15 cellular contexts compared by ENCODE assay signal in genomic region chr18:31243740-31244512, GRCh38.
A peak's percentile ranks its signal among the peaks of the same experiment; 100 is the strongest.
DNase-seq lines count a peak whose midpoint lies in the region; ATAC-seq, FAIRE-seq and TF ChIP-seq lines count a peak whose summit lies in the region.
"Had no signal": no experiment of that assay in that cellular context is flagged by ENCODE, and none has a peak within 500 bp of the region (broad histone marks: within the 10 kb centered on the region; RNA-seq: fewer than 3 reads in every experiment).

No MANE protein-coding gene starts in this region.

- no peaks in the 10 kb centered on the region for H3K9me2 ChIP-seq in Karpas-422 (replicated peaks; ENCODE audit: insufficient read depth, low read length)

- no peaks in the 10 kb centered on the region for H3K9me3 Mint-ChIP-seq in activated CD4-positive, alpha-beta T cell treated with anti-CD3 and anti-CD28 coated beads for 36 hours (ENCODE audit: low read depth)

- H3K9me1 ChIP-seq in endothelial cell of umbilical vein (replicated peaks; ENCODE audit: control insufficient read depth, extremely low read depth, insufficient read depth, low read length): no peaks in the 10 kb centered on the region

- dilution Hi-C loops in endothelial cell of umbilical vein (cut with MboI; ENCODE audit: extremely low pct_ligation_motif_present, low sequenced_read_pairs): no loop called here

- WGBS in liver: 24% methylated on average over 11 of the region's 11 CpGs
- 39% methylated on average over 11 of the region's 11 CpGs for WGBS in smooth muscle cell (ENCODE audit: low lambda C conversion rate)

- in situ Hi-C loops in KBM-7 (cut with MboI; ENCODE audit: low pct_unique_long_range_greater_than_20kb, low sequenced_read_pairs): no loop called here

- DNase-seq in Karpas-422: peak; percentile 86
- peak; percentile 61 for DNase-seq in endothelial cell of umbilical vein (ENCODE audit: low read depth, low spot score)
- DNase-seq in smooth muscle cell (lab: John Stamatoyannopoulos, UW; ENCODE audit: unreplicated experiment): no peak
- DNase-seq in activated CD4-positive, alpha-beta T cell treated with anti-CD3 and anti-CD28 coated beads for 36 hours: no peak
- no peak for DNase-seq in NCI-H526 (lab: John Stamatoyannopoulos, UW)
- DNase-seq in KBM-7: no peak
- DNase-seq: activated CD4-positive, alpha-beta T cell treated with anti-CD3 and anti-CD28 coated beads, Interleukin-2, amount 50 U/mL, for 4 hours; erythroblast; NCI-H1930; NCI-H526 treated with DMSO at 0.1 percent for 48 hours; stimulated activated CD4-positive, alpha-beta T cell treated with anti-CD3 and anti-CD28 coated beads, Interleukin-2, amount 100 ng/mL, for 48 hours had no signal

- no peak for TF ChIP-seq POLR2A in endothelial cell of umbilical vein (IDR thresholded peaks at IDR 0.05; ENCODE audit: low read depth, low read length)

- H3K27me3 ChIP-seq in Karpas-422 (ENCODE audit: low read length): no peaks in the 10 kb centered on the region
- no peaks in the 10 kb centered on the region for H3K27me3 ChIP-seq in endothelial cell of umbilical vein (ENCODE audit: control insufficient read depth in 2 of 2, insufficient read depth in 2 of 2, low read length in 2 of 2)
- H3K27me3 ChIP-seq in liver (ENCODE audit: control insufficient read depth in 4 of 4, insufficient read depth in 4 of 4, low read length in 3 of 4): no peaks in the 10 kb centered on the region
- H3K27me3 ChIP-seq in smooth muscle cell (ENCODE audit: low read depth): no peaks in the 10 kb centered on the region
- H3K27me3 ChIP-seq: BLaER1 treated with 17β-estradiol and CSF1 and Interleukin-3, amounts not matched to agents 10 nM and 100 nM had no signal

- H3K79me2 ChIP-seq in Karpas-422 (ENCODE audit: low read length): peaks cover 66% of the 10 kb centered on the region
- no peaks in the 10 kb centered on the region for H3K79me2 ChIP-seq in endothelial cell of umbilical vein (ENCODE audit: control insufficient read depth, insufficient read depth, low read length)
- H3K79me2 ChIP-seq in smooth muscle cell (ENCODE audit: low read depth): no peaks in the 10 kb centered on the region

- intact Hi-C loops in endothelial cell of umbilical vein (cut with micrococcal nuclease): no loop called here
- intact Hi-C loops in activated CD4-positive, alpha-beta T cell treated with anti-CD3 and anti-CD28 coated beads for 36 hours (cut with DNase I, micrococcal nuclease): no loop called here

- H3K4me1 ChIP-seq in Karpas-422 (ENCODE audit: low read length) (peaks cover 96% of the 10 kb centered on the region), endothelial cell of umbilical vein (ENCODE audit: control insufficient read depth, extremely low read depth, insufficient read depth, low read length) (peaks cover 17% of the 10 kb centered on the region), liver (ENCODE audit: control insufficient read depth in 4 of 4, insufficient read depth in 4 of 4, low read length in 3 of 4) (peaks cover 5 to 43% (median 31%) of the 10 kb centered on the region in 4 donors), smooth muscle cell (ENCODE audit: low read depth) (peaks cover 35% of the 10 kb centered on the region)
- H3K4me1 ChIP-seq: BLaER1 treated with 17β-estradiol and CSF1 and Interleukin-3, amounts not matched to agents 10 nM and 100 nM had no signal

- no peak for ATAC-seq in GM21390 (IDR thresholded peaks at IDR 0.05; ENCODE audit: unreplicated experiment)
- ATAC-seq in activated CD4-positive, alpha-beta T cell treated with anti-CD3 and anti-CD28 coated beads for 36 hours: no peak
- ATAC-seq: activated T-helper 17 cell treated with anti-CD3 and anti-CD28 coated beads, Interleukin-2, amount 50 U/mL, for 72 hours had no signal

- 0 out of 2 replicates have a peak, but pooled peaks cover 3% of the 10 kb centered on the region for H3K36me3 ChIP-seq in Karpas-422 (ENCODE audit: insufficient read depth, low read length)
- no peaks in the 10 kb centered on the region for H3K36me3 ChIP-seq in endothelial cell of umbilical vein (ENCODE audit: control insufficient read depth in 2 of 2, extremely low read depth in 1 of 2, insufficient read depth in 2 of 2, low read length in 2 of 2)
- H3K36me3 ChIP-seq in liver (ENCODE audit: control insufficient read depth in 4 of 4, insufficient read depth in 3 of 4, low read depth in 1 of 4, low read length in 3 of 4): no peaks in the 10 kb centered on the region
- no peaks in the 10 kb centered on the region for H3K36me3 ChIP-seq in smooth muscle cell (ENCODE audit: low read depth)
- H3K36me3 ChIP-seq: BLaER1 treated with 17β-estradiol and CSF1 and Interleukin-3, amounts not matched to agents 10 nM and 100 nM had no signal

- H3K27ac ChIP-seq in Karpas-422 (ENCODE audit: low read length): peak overlapping the region; percentile 96
- peak overlapping the region; percentile 35 for H3K27ac ChIP-seq in endothelial cell of umbilical vein (ENCODE audit: insufficient read depth, low read depth, low read length)
- H3K27ac ChIP-seq in liver (ENCODE audit: low read depth in 1 of 2, low read length in 2 of 2): peak overlapping the region; percentile 53 to 56
- peak overlapping the region; percentile 91 for H3K27ac ChIP-seq in smooth muscle cell (ENCODE audit: low read depth)
- H3K27ac ChIP-seq: BLaER1 treated with 17β-estradiol and CSF1 and Interleukin-3, amounts not matched to agents 10 nM and 100 nM had no signal

- no peak overlapping the region for H2AFZ ChIP-seq in Karpas-422 (ENCODE audit: low read length)
- peak overlapping the region; percentile 72 for H2AFZ ChIP-seq in endothelial cell of umbilical vein (ENCODE audit: low read depth, low read length)
- peak overlapping the region; percentile 60 for H2AFZ ChIP-seq in smooth muscle cell (ENCODE audit: low read depth)

- peaks cover 11% of the 10 kb centered on the region for H3F3A ChIP-seq in smooth muscle cell (ENCODE audit: low read depth)

- H3K9ac ChIP-seq in Karpas-422 (ENCODE audit: low read length) (peak overlapping the region; percentile 79), endothelial cell of umbilical vein (replicated peaks; ENCODE audit: extremely low read depth, insufficient read depth, low read length) (no peak overlapping the region), liver (ENCODE audit: low read depth in 1 of 2, low read length in 2 of 2) (no peak overlapping the region), smooth muscle cell (ENCODE audit: low read depth) (peak overlapping the region; percentile 1)
- H3K9ac ChIP-seq: BLaER1 treated with 17β-estradiol and CSF1 and Interleukin-3, amounts not matched to agents 10 nM and 100 nM had no signal

- BruUV-seq in endothelial cell of umbilical vein (replicated peaks; lab: Mats Ljungman, UMichigan): no TSS peak

- H3K4me1 Mint-ChIP-seq in activated CD4-positive, alpha-beta T cell treated with anti-CD3 and anti-CD28 coated beads for 36 hours: no peaks in the 10 kb centered on the region
- H3K4me1 Mint-ChIP-seq: activated T-helper 17 cell treated with anti-CD3 and anti-CD28 coated beads, Interleukin-2, amount 50 U/mL, for 72 hours had no signal

- POLR2A ChIA-PET in endothelial cell of umbilical vein (lab: Charles Lee): no interaction called here
- POLR2A ChIA-PET in activated CD4-positive, alpha-beta T cell treated with anti-CD3 and anti-CD28 coated beads for 36 hours (lab: Charles Lee): no interaction called here

- no peak for TF ChIP-seq CTCF in endothelial cell of umbilical vein (IDR thresholded peaks at IDR 0.05; ENCODE audit: extremely low read depth in 1 of 2, insufficient read depth in 1 of 2, low read depth in 1 of 2, low read length in 2 of 2)
- no peak for TF ChIP-seq CTCF in liver (IDR thresholded peaks at IDR 0.05; ENCODE audit: low read depth, low read length, missing input control)
- no peak for TF ChIP-seq CTCF in smooth muscle cell (IDR thresholded peaks at IDR 0.05; ENCODE audit: borderline replicate concordance, insufficient read depth, poor library complexity, severe bottlenecking)

- H3K4me3 ChIP-seq in Karpas-422 (ENCODE audit: low read length) (peak overlapping the region; percentile 65), endothelial cell of umbilical vein (replicated peaks in 1 of 3; ENCODE audit: insufficient read depth in 1 of 3, low read depth in 1 of 3, low read length in 3 of 3) (no peak overlapping the region), liver (ENCODE audit: low read depth in 1 of 3, low read length in 3 of 3) (peak overlapping the region in 1 of 3 donors; percentile 27), smooth muscle cell (no peak overlapping the region)
- H3K4me3 ChIP-seq: BLaER1 treated with 17β-estradiol and CSF1 and Interleukin-3, amounts not matched to agents 10 nM and 100 nM had no signal

- no peaks in the 10 kb centered on the region for H3K27me3 Mint-ChIP-seq in activated CD4-positive, alpha-beta T cell treated with anti-CD3 and anti-CD28 coated beads for 36 hours
- H3K27me3 Mint-ChIP-seq: activated T-helper 17 cell treated with anti-CD3 and anti-CD28 coated beads, Interleukin-2, amount 50 U/mL, for 72 hours had no signal

- no peak overlapping the region for H3K4me3 Mint-ChIP-seq in activated CD4-positive, alpha-beta T cell treated with anti-CD3 and anti-CD28 coated beads for 36 hours
- H3K4me3 Mint-ChIP-seq: activated T-helper 17 cell treated with anti-CD3 and anti-CD28 coated beads, Interleukin-2, amount 50 U/mL, for 72 hours had no signal

- H3K4me2 ChIP-seq in Karpas-422 (ENCODE audit: low read depth, low read length, poor library complexity, severe bottlenecking) (peak overlapping the region; percentile 81), endothelial cell of umbilical vein (ENCODE audit: insufficient read depth, low read length) (peak overlapping the region; percentile 15), smooth muscle cell (no peak overlapping the region)
- H3K4me2 ChIP-seq: BLaER1 treated with 17β-estradiol and CSF1 and Interleukin-3, amounts not matched to agents 10 nM and 100 nM had no signal

- CTCF ChIA-PET in endothelial cell of umbilical vein (lab: Charles Lee): no interaction called here
- CTCF ChIA-PET in activated CD4-positive, alpha-beta T cell treated with anti-CD3 and anti-CD28 coated beads for 36 hours (lab: Charles Lee): interaction anchor here (1.0 kb wide), 1 partner anchor 131 kb away, joined by 3 read pairs; no protein-coding TSS in a partner anchor

- H3K27ac Mint-ChIP-seq in activated CD4-positive, alpha-beta T cell treated with anti-CD3 and anti-CD28 coated beads for 36 hours: no peak overlapping the region
- H3K27ac Mint-ChIP-seq: activated T-helper 17 cell treated with anti-CD3 and anti-CD28 coated beads, Interleukin-2, amount 50 U/mL, for 72 hours had no signal

- no peaks in the 10 kb centered on the region for H3K36me3 Mint-ChIP-seq in activated CD4-positive, alpha-beta T cell treated with anti-CD3 and anti-CD28 coated beads for 36 hours (ENCODE audit: low read depth)

- no peaks in the 10 kb centered on the region for H3K9me3 ChIP-seq in Karpas-422 (ENCODE audit: low read length)
- H3K9me3 ChIP-seq in endothelial cell of umbilical vein (replicated peaks; ENCODE audit: control insufficient read depth, insufficient read depth, low read length): no peaks in the 10 kb centered on the region
- no peaks in the 10 kb centered on the region for H3K9me3 ChIP-seq in liver (ENCODE audit: control insufficient read depth in 4 of 4, low read length in 3 of 4)
- no peaks in the 10 kb centered on the region for H3K9me3 ChIP-seq in smooth muscle cell (replicated peaks; ENCODE audit: low read depth)
- H3K9me3 ChIP-seq: BLaER1 treated with 17β-estradiol and CSF1 and Interleukin-3, amounts not matched to agents 10 nM and 100 nM had no signal

- no peak for TF ChIP-seq RAD21 in liver (IDR thresholded peaks at IDR 0.05)

- no peaks in the 10 kb centered on the region for H4K20me1 ChIP-seq in Karpas-422 (ENCODE audit: insufficient read depth, low read depth, low read length)
- no peaks in the 10 kb centered on the region for H4K20me1 ChIP-seq in endothelial cell of umbilical vein (replicated peaks; ENCODE audit: control insufficient read depth, extremely low read depth, insufficient read depth, low read length)
- no peaks in the 10 kb centered on the region for H4K20me1 ChIP-seq in smooth muscle cell (ENCODE audit: low read depth)
- H4K20me1 ChIP-seq: BLaER1 treated with 17β-estradiol and CSF1 and Interleukin-3, amounts not matched to agents 10 nM and 100 nM had no signal

- peak; percentile 92 for FAIRE-seq in endothelial cell of umbilical vein (lab: Jason Lieb, UNC)

Comparison
In these comparisons a context has a peak if more than half of its experiments do, and no peak if none do; other contexts are left out.
1. DNase-seq: peak in Karpas-422 (single experiment) and endothelial cell of umbilical vein (single experiment); none in smooth muscle cell (single experiment), activated CD4-positive, alpha-beta T cell treated with anti-CD3 and anti-CD28 coated beads for 36 hours (single experiment), NCI-H526 (0 of 2) and KBM-7 (single experiment).
2. H3K27ac ChIP-seq: peak in every context shown above with its lines; median percentile 96 in Karpas-422; 91 in smooth muscle cell; 54 in liver; 35 in endothelial cell of umbilical vein.
3. H3K9ac ChIP-seq: peak in Karpas-422 (single experiment) and smooth muscle cell (single experiment); none in endothelial cell of umbilical vein (single experiment) and liver (0 of 2).